ENCODE assay signal across 8 cellular contexts in genomic region chr7:76626581-76626980, GRCh38. TPM values are rescaled to one million over a fixed set of nuclear protein-coding genes. Genes with fewer than 3 reads are reported as not detected.
DNase-seq lines count a peak whose midpoint lies in the region; ATAC-seq and TF ChIP-seq lines count a peak whose summit lies in the region.
"Not testable (repeated sequence)": the region's sequence is repeated elsewhere in the genome, so short reads cannot be mapped to it uniquely, and the experiment has no call there.

No MANE protein-coding gene starts in this region.

- DNase-seq in CD8-positive, alpha-beta memory T cell, result peak; percentile 13 to 51 (median 17)
- DNase-seq in SJCRH30 (peak; percentile 26 to 36), medulla oblongata (ENCODE audit: extremely low spot score) (peak; percentile 3)
- DNase-seq in activated naive CD4-positive, alpha-beta T cell treated with anti-CD3 and anti-CD28 coated beads, Interleukin-2, amount 50 U/mL, for 16 hours, result peak; percentile 28
- DNase-seq in esophagus squamous epithelium (lab: John Stamatoyannopoulos, UW), result not testable (repeated sequence)
- DNase-seq in stimulated activated CD4-positive, alpha-beta T cell treated with anti-CD3 and anti-CD28 coated beads, Interleukin-15, amount 100 ng/mL, for 24 hours, result peak; percentile 39

- not testable (repeated sequence) for TF ChIP-seq CTCF in esophagus squamous epithelium (IDR thresholded peaks at IDR 0.05)

- not testable (repeated sequence) for H3K36me3 ChIP-seq in CD8-positive, alpha-beta memory T cell (ENCODE audit: insufficient read depth, low read length); SJCRH30
- H3K36me3 ChIP-seq in esophagus squamous epithelium, result peaks cover 0 to 29% (median 0%) of the 10 kb centered on the region in 3 donors

- not testable (repeated sequence) for H3K27ac ChIP-seq in CD8-positive, alpha-beta memory T cell (ENCODE audit: low read depth, low read length)
- H3K27ac ChIP-seq in SJCRH30, result peak overlapping the region; percentile 94
- H3K27ac ChIP-seq in esophagus squamous epithelium, result peak overlapping the region; percentile 64 to 92 (median 86)

- POLR2A ChIA-PET in CD8-positive, alpha-beta memory T cell (lab: Charles Lee), result not testable (repeated sequence)

- not testable (repeated sequence) for H3K9me3 ChIP-seq in CD8-positive, alpha-beta memory T cell (ENCODE audit: low read length); SJCRH30 (replicated peaks); esophagus squamous epithelium

- ATAC-seq in GM21723 (IDR thresholded peaks at IDR 0.05; ENCODE audit: unreplicated experiment), result peak; percentile 52
- peak; percentile 29 for ATAC-seq in HG03457 (IDR thresholded peaks at IDR 0.05; ENCODE audit: unreplicated experiment)

- H3K4me1 Mint-ChIP-seq in CD8-positive, alpha-beta memory T cell, result peaks cover 5 to 10% (median 6%) of the 10 kb centered on the region in 3 donors

- not testable (repeated sequence) for H3K27me3 ChIP-seq in CD8-positive, alpha-beta memory T cell (ENCODE audit: insufficient read depth, low read length, poor library complexity, severe bottlenecking); SJCRH30; esophagus squamous epithelium

- peaks cover 0 to 16% (median 0%) of the 10 kb centered on the region in 3 donors for H3K36me3 Mint-ChIP-seq in CD8-positive, alpha-beta memory T cell

- WGBS in esophagus squamous epithelium, 2 donors, result 0% methylated on average over 1 to 8 of the region's 34 CpGs

- H3K4me1 ChIP-seq in CD8-positive, alpha-beta memory T cell (ENCODE audit: insufficient read depth, low read length); SJCRH30: not testable (repeated sequence)
- peaks cover 0 to 13% (median 0%) of the 10 kb centered on the region in 3 donors for H3K4me1 ChIP-seq in esophagus squamous epithelium

- not testable (repeated sequence) for H3K9me3 Mint-ChIP-seq in CD8-positive, alpha-beta memory T cell

- H3K4me3 Mint-ChIP-seq in CD8-positive, alpha-beta memory T cell, result peak overlapping the region; percentile 83 to 90 (median 87)

- CTCF ChIA-PET in CD8-positive, alpha-beta memory T cell (lab: Charles Lee), result not testable (repeated sequence)

- not testable (repeated sequence) for TF ChIP-seq POLR2A in esophagus squamous epithelium (IDR thresholded peaks at IDR 0.05)

- H3K27me3 Mint-ChIP-seq in CD8-positive, alpha-beta memory T cell, result not testable (repeated sequence)

- intact Hi-C loops in esophagus squamous epithelium (cut with DNase I), result not testable (repeated sequence)

- not testable (repeated sequence) for H3K4me3 ChIP-seq in CD8-positive, alpha-beta memory T cell (ENCODE audit: low read length)
- H3K4me3 ChIP-seq in SJCRH30, result peak overlapping the region; percentile 98
- H3K4me3 ChIP-seq in esophagus squamous epithelium, result peak overlapping the region; percentile 44 to 71 (median 56)

- H3K27ac Mint-ChIP-seq in CD8-positive, alpha-beta memory T cell, result peak overlapping the region; percentile 68 to 95 (median 90)

RNA-seq across cellular contexts. Expression of gene POMZP3, which starts 0.5 kb away (rescaled TPM):
- 10 to 100 TPM; 19.0 to 19.2 TPM for total RNA-seq in CD8-positive, alpha-beta memory T cell
- polyA plus RNA-seq in CD8-positive, alpha-beta memory T cell, result 10.6 TPM
- 15.3 and 16.2 TPM in 2 replicates for total RNA-seq in SJCRH30 (2014; rRNA removed; shearing (Covaris generic))
- total RNA-seq in esophagus squamous epithelium, result 1 to 10 TPM; 1.2 to 8.3 (median 5.4) TPM
